Comparison of ENCODE assay signal across 20 cellular contexts in the genomic region with DNA sequence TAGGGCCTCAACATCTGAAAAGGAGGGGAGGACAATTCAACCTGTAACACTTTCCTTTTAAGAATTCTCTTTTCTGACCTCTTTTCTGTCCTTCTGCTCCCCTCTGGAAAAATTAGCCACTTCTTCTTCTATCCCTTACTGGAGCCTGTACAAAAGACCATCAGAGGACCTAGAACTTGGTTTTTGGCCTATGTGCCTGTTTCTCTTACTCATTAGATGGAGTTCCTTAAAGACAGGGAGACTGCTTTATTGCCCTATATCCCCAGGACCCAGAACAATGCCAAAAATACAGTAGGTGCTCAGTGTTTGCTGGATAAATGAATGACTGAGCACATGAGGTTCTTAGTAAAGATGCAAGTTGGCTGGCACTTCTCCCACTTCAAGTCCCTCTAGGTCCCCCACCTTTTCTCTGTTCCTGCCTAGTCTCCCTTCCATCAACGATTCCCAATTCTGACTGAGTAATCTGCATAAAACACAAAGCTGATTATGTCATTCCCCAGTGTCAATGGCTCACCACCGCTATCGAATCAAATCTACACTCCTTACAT.
"Had no signal": no experiment of that assay in that cellular context is flagged by ENCODE, and none has a peak within 500 bp of the region (broad histone marks: within the 10 kb centered on the region; RNA-seq: fewer than 3 reads in every experiment).

No MANE protein-coding gene starts in this region.

- DNase-seq: stimulated activated CD4-positive, alpha-beta T cell treated with anti-CD3 and anti-CD28 coated beads, Interleukin-2, amount 100 ng/mL, for 48 hours; stimulated activated CD4-positive, alpha-beta T cell treated with anti-CD3 and anti-CD28 coated beads, Interleukin-4, amount 100 ng/mL, for 1 hour; stimulated activated CD4-positive, alpha-beta T cell treated with anti-CD3 and anti-CD28 coated beads, Interleukin-4, amount 100 ng/mL, for 24 hours; stimulated activated CD4-positive, alpha-beta T cell treated with anti-CD3 and anti-CD28 coated beads, Interleukin-4, amount 100 ng/mL, for 4 hours; stimulated activated CD8-positive, alpha-beta memory T cell treated with anti-CD3 and anti-CD28 coated beads, Interleukin-4, amount 100 ng/mL, for 48 hours; stimulated activated naive B cell treated with anti-CD40 and anti-IgM and Interleukin-4, amounts not matched to agents 10 μg/mL and 1 μg/mL and 100 μg/mL, for 72 hours; stimulated activated naive CD4-positive, alpha-beta T cell; stimulated activated naive CD4-positive, alpha-beta T cell treated with Interleukin-2 at 50 U/mL for 16 hours; stimulated activated naive CD8-positive, alpha-beta T cell treated with anti-CD3 and anti-CD28 coated beads, Interleukin-15, amount 100 ng/mL, for 72 hours; stimulated activated naive CD8-positive, alpha-beta T cell treated with anti-CD3 and anti-CD28 coated beads, Interleukin-15, Interleukin-2, amounts not matched to agents 100 U/mL and 50 U/mL, for 24 hours; stomach; substantia nigra; testis; thyroid gland; tibial artery; transverse colon; trophoblast cell; upper lobe of left lung; upper lobe of right lung; uterus had no signal
